ENCODE assay signal across 1 cellular context in the genomic region with DNA sequence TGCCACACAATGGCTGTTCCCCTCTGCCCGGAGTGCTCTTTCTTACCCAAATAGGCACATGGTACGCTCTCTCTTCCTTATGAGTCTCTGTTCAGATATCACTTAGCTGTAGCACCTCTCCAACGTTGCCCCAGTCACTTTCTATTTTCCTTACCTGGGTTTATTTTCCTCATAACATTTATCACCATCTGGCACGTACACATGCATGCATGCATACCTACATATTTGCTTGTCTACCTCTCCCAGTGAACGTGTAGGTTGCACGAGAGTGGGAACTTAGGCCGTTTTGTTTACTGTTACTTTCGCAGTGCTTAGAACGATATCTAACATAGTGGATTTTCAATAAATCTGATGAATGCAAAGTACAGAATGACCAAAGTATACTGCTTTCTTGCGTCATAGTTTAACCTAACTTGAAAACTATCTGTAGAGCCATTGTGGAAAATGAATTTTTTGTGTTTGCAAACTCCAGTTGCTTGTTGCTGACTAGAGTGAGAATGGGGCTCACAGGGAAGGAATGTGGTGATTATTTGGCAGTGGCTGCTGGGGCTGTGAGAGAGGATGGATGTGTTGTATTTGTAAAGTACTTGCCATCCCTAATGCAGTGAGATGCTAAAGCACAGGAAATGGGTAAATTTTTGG.
TF ChIP-seq lines count a peak whose summit lies in the region.

No MANE protein-coding gene starts in this region.

TF ChIP-seq in IMR-90, 13 proteins besides CTCF, POLR2A, EP300 and RAD21:
- TF ChIP-seq RFX5 (IDR thresholded peaks at IDR 0.05; ENCODE audit: low read depth, low read length) = no peak
- TF ChIP-seq FOS (IDR thresholded peaks at IDR 0.05; ENCODE audit: low read depth, low read length) = no peak
- peak; percentile 55 for TF ChIP-seq CEBPB (IDR thresholded peaks at IDR 0.05; ENCODE audit: low read depth, low read length)
- TF ChIP-seq RCOR1 (IDR thresholded peaks at IDR 0.05; ENCODE audit: insufficient replicate concordance, low read length) = no peak
